8 cellular contexts compared by ENCODE assay signal in genomic region chr7:7424151-7424873, GRCh38.
DNase-seq lines count a peak whose midpoint lies in the region; ATAC-seq and TF ChIP-seq lines count a peak whose summit lies in the region.

No MANE protein-coding gene starts in this region.

- no peak overlapping the region for H3K27ac ChIP-seq in skin epidermis

- TF ChIP-seq CTCF in MCF 10A (IDR thresholded peaks at IDR 0.05; ENCODE audit: unreplicated experiment), result peak; percentile 89

- intact Hi-C loops in MCF 10A (cut with micrococcal nuclease), result loop anchor here (1.0 to 5.0 kb wide), 8 partner anchors 116 to 943 kb away; partner anchors contain the start of gene C1GALT1

- H3K4me1 Mint-ChIP-seq in MCF 10A (ENCODE audit: insufficient read depth, unreplicated experiment) (peaks cover 20% of the 10 kb centered on the region), immature natural killer cell (peaks cover 10 to 15% of the 10 kb centered on the region in 2 donors)

- H3K36me3 Mint-ChIP-seq in MCF 10A (ENCODE audit: insufficient read depth, unreplicated experiment) (no peaks in the 10 kb centered on the region), immature natural killer cell (no peaks in the 10 kb centered on the region)

- H3K4me3 ChIP-seq in skin epidermis, result peak overlapping the region; percentile 9 to 33 (median 24)

- H3K27me3 Mint-ChIP-seq in MCF 10A (ENCODE audit: insufficient read depth, unreplicated experiment) (no peaks in the 10 kb centered on the region), immature natural killer cell (ENCODE audit: low read depth in 3 of 3) (peaks cover 0 to 2% (median 0%) of the 10 kb centered on the region in 3 donors)

- ATAC-seq in HG02884 (IDR thresholded peaks at IDR 0.05; ENCODE audit: unreplicated experiment), result peak; percentile 85

- H3K9me3 Mint-ChIP-seq in MCF 10A (ENCODE audit: unreplicated experiment) (no peaks in the 10 kb centered on the region), immature natural killer cell (no peaks in the 10 kb centered on the region)

- H3K4me3 Mint-ChIP-seq in MCF 10A (ENCODE audit: unreplicated experiment), result peak overlapping the region; percentile 52
- peak overlapping the region; percentile 82 to 89 (median 88) for H3K4me3 Mint-ChIP-seq in immature natural killer cell

- no TSS peak for BruUV-seq in MCF 10A (replicated peaks; lab: Mats Ljungman, UMichigan)

- CTCF ChIA-PET in MCF 10A (lab: Yijun Ruan, JAX), result interaction anchor here (0.6 to 7.0 kb wide), 32 partner anchors 8 to 765 kb away, joined by 3 to 92 read pairs (median 4); no protein-coding TSS in a partner anchor

- H3K27ac Mint-ChIP-seq in MCF 10A (ENCODE audit: low read depth, unreplicated experiment) (no peak overlapping the region), immature natural killer cell (peak overlapping the region in 5 of 6 donors; percentile 9 to 74 (median 60))

- POLR2A ChIA-PET in MCF 10A (lab: Yijun Ruan, JAX), result interaction anchor here (0.6 to 3.0 kb wide), 19 partner anchors 10 to 890 kb away, joined by 3 to 18 read pairs (median 4); no protein-coding TSS in a partner anchor

- peak; percentile 19 for DNase-seq in activated gamma-delta T cell treated with Interleukin-2 at 50 U/mL for 16 hours
- no peak for DNase-seq in activated gamma-delta T cell (lab: John Stamatoyannopoulos, UW)
- DNase-seq in NCI-H1436 (lab: John Stamatoyannopoulos, UW), result peak; percentile 77
- peak in 4 of 5 donors; percentile 2 to 39 (median 13) for DNase-seq in T-helper 1 cell
- peak; percentile 85 for DNase-seq in MCF 10A (ENCODE audit: unreplicated experiment)
- peak; percentile 19 to 39 (median 24) for DNase-seq in immature natural killer cell
